Comparison of ENCODE assay signal across 8 cellular contexts in the genomic region with DNA sequence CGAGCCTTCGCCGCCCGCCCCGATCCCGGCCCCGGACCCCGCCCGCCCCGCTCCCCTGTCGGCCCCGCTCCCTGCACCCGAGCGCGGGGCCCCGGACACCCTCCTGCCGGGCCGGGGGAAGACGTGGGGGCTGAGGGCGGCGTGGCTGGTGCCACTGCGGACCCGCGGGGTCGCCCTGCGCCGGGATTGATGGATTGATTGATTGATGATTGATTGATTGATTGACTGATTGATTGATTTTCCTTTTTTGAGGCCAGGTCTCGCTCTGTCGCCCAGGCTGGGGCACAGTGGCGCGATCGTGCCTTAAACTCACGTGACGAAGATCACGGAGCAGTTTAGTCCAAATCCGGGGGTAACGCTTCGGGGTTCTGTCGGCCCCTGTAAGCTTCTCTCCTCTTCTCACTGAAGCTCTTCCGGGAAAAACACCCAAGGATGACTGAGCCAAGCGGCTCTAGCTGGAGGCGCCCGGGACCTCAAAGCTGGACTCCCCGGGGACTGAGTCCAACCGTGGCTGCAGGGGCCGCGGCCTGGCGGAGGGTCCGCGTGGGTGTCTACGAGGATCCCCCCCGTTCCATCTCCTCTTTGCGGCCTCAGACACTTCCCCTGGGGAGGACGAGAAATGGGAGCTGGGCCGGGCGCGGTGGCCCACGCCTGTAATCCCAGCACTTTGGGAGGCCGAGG. TPM values are rescaled to one million over a fixed set of nuclear protein-coding genes. Genes with fewer than 3 reads are reported as not detected.
A peak's percentile ranks its signal among the peaks of the same experiment; 100 is the strongest.
DNase-seq lines count a peak whose midpoint lies in the region; ATAC-seq lines count a peak whose summit lies in the region.

No MANE protein-coding gene starts in this region.

- H3K27ac ChIP-seq in trophoblast cell (ENCODE audit: low read depth, low read length) = no peak overlapping the region

- no peaks in the 10 kb centered on the region for H3K9me3 Mint-ChIP-seq in T-helper 1 cell treated with Interleukin-12 subunit alpha and Interleukin-12 subunit beta and Interleukin-4 antibody, amounts not matched to agents 30 μg/mL and 1 μg/mL, for 36 hours
- H3K9me3 Mint-ChIP-seq in stimulated activated naive CD8-positive, alpha-beta T cell treated with anti-CD3 and anti-CD28 coated beads, Interleukin-15, amount 100 ng/mL, for 72 hours = no peaks in the 10 kb centered on the region

- peaks cover 34% of the 10 kb centered on the region for H3K27me3 ChIP-seq in trophoblast cell (ENCODE audit: insufficient read depth, low read length)

- no peaks in the 10 kb centered on the region for H3K36me3 ChIP-seq in trophoblast cell (ENCODE audit: control insufficient read depth in 1 of 2, insufficient read depth in 2 of 2, low read length in 2 of 2)

- no peak overlapping the region for H3K4ac ChIP-seq in trophoblast cell (ENCODE audit: low read depth, low read length)

- no peak overlapping the region for H3K14ac ChIP-seq in trophoblast cell (ENCODE audit: low read length)

- H2AFZ ChIP-seq in trophoblast cell (ENCODE audit: insufficient read depth, low read length, poor library complexity) = no peak overlapping the region

- H3K4me2 ChIP-seq in trophoblast cell (ENCODE audit: low read length) = no peak overlapping the region

- H3K79me2 ChIP-seq in trophoblast cell (ENCODE audit: control insufficient read depth, insufficient read depth, low read length, poor library complexity) = no peaks in the 10 kb centered on the region

- H2BK12ac ChIP-seq in trophoblast cell (ENCODE audit: low read length) = no peak overlapping the region

- DNase-seq in T-helper 1 cell = no peak
- no peak for DNase-seq in T-helper 17 cell
- no peak for DNase-seq in stimulated activated naive CD8-positive, alpha-beta T cell treated with anti-CD3 and anti-CD28 coated beads, Interleukin-15, amount 100 ng/mL, for 72 hours
- DNase-seq in trophoblast cell = no peak
- DNase-seq in NCI-H446 treated with DMSO at 0.1 percent for 48 hours (lab: John Stamatoyannopoulos, UW) = no peak

- peak overlapping the region; percentile 44 for H3K4me3 ChIP-seq in iPS-18c (ENCODE audit: insufficient read depth, low read depth, low read length)
- no peak overlapping the region for H3K4me3 ChIP-seq in trophoblast cell (ENCODE audit: low read depth, low read length)

- no peak overlapping the region for H2BK120ac ChIP-seq in trophoblast cell (ENCODE audit: insufficient read depth, low read length, poor library complexity)

- H4K12ac ChIP-seq in trophoblast cell (ENCODE audit: low read depth, low read length) = no peak overlapping the region

- H4K8ac ChIP-seq in trophoblast cell (ENCODE audit: low read depth, low read length) = no peak overlapping the region

- H2AK5ac ChIP-seq in trophoblast cell (ENCODE audit: low read length) = no peak overlapping the region

- ATAC-seq in T-helper 17 cell (no peak), HG03354 (IDR thresholded peaks at IDR 0.05; ENCODE audit: poor library complexity, severe bottlenecking, unreplicated experiment) (no peak)
- peak; percentile 64 for ATAC-seq in stimulated activated naive CD8-positive, alpha-beta T cell treated with anti-CD3 and anti-CD28 coated beads, Interleukin-15, amount 100 ng/mL, for 72 hours

- H3K79me1 ChIP-seq in trophoblast cell (ENCODE audit: low read length) = no peaks in the 10 kb centered on the region

- no peak overlapping the region for H3K18ac ChIP-seq in trophoblast cell (ENCODE audit: low read length)

- no peaks in the 10 kb centered on the region for H3K9me3 ChIP-seq in T-helper 17 cell (ENCODE audit: control insufficient read depth, low read length, poor library complexity, severe bottlenecking)
- peaks cover 4% of the 10 kb centered on the region for H3K9me3 ChIP-seq in iPS-18c (ENCODE audit: control insufficient read depth, insufficient read depth, low read length)
- H3K9me3 ChIP-seq in trophoblast cell (ENCODE audit: insufficient read depth, low read depth, low read length) = peaks cover 13% of the 10 kb centered on the region

- H3K9ac ChIP-seq in trophoblast cell (ENCODE audit: low read length) = no peak overlapping the region

- peak overlapping the region; percentile 89 for H3K4me3 Mint-ChIP-seq in T-helper 1 cell treated with Interleukin-12 subunit alpha and Interleukin-12 subunit beta and Interleukin-4 antibody, amounts not matched to agents 30 μg/mL and 1 μg/mL, for 36 hours
- H3K4me3 Mint-ChIP-seq in T-helper 17 cell = peak overlapping the region; percentile 93
- H3K4me3 Mint-ChIP-seq in stimulated activated naive CD8-positive, alpha-beta T cell treated with anti-CD3 and anti-CD28 coated beads, Interleukin-15, amount 100 ng/mL, for 72 hours = peak overlapping the region; percentile 94 to 98

- peaks cover 7% of the 10 kb centered on the region for H3K36me3 Mint-ChIP-seq in T-helper 1 cell treated with Interleukin-12 subunit alpha and Interleukin-12 subunit beta and Interleukin-4 antibody, amounts not matched to agents 30 μg/mL and 1 μg/mL, for 36 hours (ENCODE audit: low read depth)
- peaks cover 4% of the 10 kb centered on the region for H3K36me3 Mint-ChIP-seq in T-helper 17 cell (ENCODE audit: low read depth)

- H4K91ac ChIP-seq in trophoblast cell (ENCODE audit: low read depth, low read length) = no peak overlapping the region

- H3K4me1 ChIP-seq in trophoblast cell (ENCODE audit: control insufficient read depth in 1 of 2, insufficient read depth in 2 of 2, low read length in 2 of 2) = peaks cover 0 to 2% of the 10 kb centered on the region in 2 experiments

- peaks cover 7% of the 10 kb centered on the region for H3K4me1 Mint-ChIP-seq in T-helper 1 cell treated with Interleukin-12 subunit alpha and Interleukin-12 subunit beta and Interleukin-4 antibody, amounts not matched to agents 30 μg/mL and 1 μg/mL, for 36 hours (ENCODE audit: low read depth)
- H3K4me1 Mint-ChIP-seq in T-helper 17 cell = peaks cover 9% of the 10 kb centered on the region
- peaks cover 26% of the 10 kb centered on the region for H3K4me1 Mint-ChIP-seq in stimulated activated naive CD8-positive, alpha-beta T cell treated with anti-CD3 and anti-CD28 coated beads, Interleukin-15, amount 100 ng/mL, for 72 hours

- no CpG with 5 or more reads among the region's 59 CpGs for whole genome bisulfite sequencing in trophoblast cell (ENCODE audit: extremely low coverage, insufficient coverage, insufficient read length)

- peak overlapping the region; percentile 57 for H3K27ac Mint-ChIP-seq in T-helper 1 cell treated with Interleukin-12 subunit alpha and Interleukin-12 subunit beta and Interleukin-4 antibody, amounts not matched to agents 30 μg/mL and 1 μg/mL, for 36 hours
- H3K27ac Mint-ChIP-seq in T-helper 17 cell = peak overlapping the region; percentile 51
- H3K27ac Mint-ChIP-seq in stimulated activated naive CD8-positive, alpha-beta T cell treated with anti-CD3 and anti-CD28 coated beads, Interleukin-15, amount 100 ng/mL, for 72 hours = peak overlapping the region; percentile 84 to 97

- no peak overlapping the region for H3K23ac ChIP-seq in trophoblast cell (ENCODE audit: low read length)

- no peak overlapping the region for H2BK5ac ChIP-seq in trophoblast cell (ENCODE audit: low read depth, low read length, poor library complexity)

- peaks cover 64% of the 10 kb centered on the region for H3K27me3 Mint-ChIP-seq in T-helper 1 cell treated with Interleukin-12 subunit alpha and Interleukin-12 subunit beta and Interleukin-4 antibody, amounts not matched to agents 30 μg/mL and 1 μg/mL, for 36 hours (ENCODE audit: low read depth)
- H3K27me3 Mint-ChIP-seq in T-helper 17 cell = peaks cover 56% of the 10 kb centered on the region
- peaks cover 60% of the 10 kb centered on the region for H3K27me3 Mint-ChIP-seq in stimulated activated naive CD8-positive, alpha-beta T cell treated with anti-CD3 and anti-CD28 coated beads, Interleukin-15, amount 100 ng/mL, for 72 hours

RNA-seq across cellular contexts. Expression of a gene that starts 40.2 kb away (rescaled TPM):
- not detected for total RNA-seq in T-helper 17 cell
- polyA plus RNA-seq in trophoblast cell (2013) = not detected in 2 replicates

RNA-seq across cellular contexts. Expression of a gene that starts 49.4 kb away (rescaled TPM):
- not detected for total RNA-seq in T-helper 17 cell
- not detected in 2 replicates for polyA plus RNA-seq in trophoblast cell (2013)

RNA-seq across cellular contexts. Expression of a gene that starts 50.2 kb away (rescaled TPM):
- 100 to 1,000 TPM; 101 to 130 TPM for total RNA-seq in T-helper 17 cell
- 41.9 and 42.2 TPM in 2 replicates for polyA plus RNA-seq in trophoblast cell (2013)
